Comparison of ENCODE assay signal across 19 cellular contexts in the genomic region with DNA sequence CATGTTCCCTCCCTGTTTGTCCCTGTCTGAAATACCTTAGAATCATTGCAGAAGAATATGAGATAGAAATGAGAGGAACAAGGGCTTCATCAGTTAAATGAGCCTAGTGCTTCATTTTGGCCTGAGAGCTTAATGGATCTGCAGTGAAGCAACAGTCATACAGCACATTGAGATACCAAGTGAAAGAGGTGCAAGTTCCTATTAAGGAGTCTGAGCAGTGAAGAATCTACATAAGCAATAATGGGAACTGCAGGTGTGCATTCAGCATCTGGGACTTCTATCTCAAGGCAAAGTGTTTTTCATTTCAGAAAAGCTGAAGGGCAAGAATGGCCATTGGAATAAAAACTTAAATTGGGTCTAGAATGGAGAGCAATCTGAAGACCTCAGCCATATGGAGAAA.
DNase-seq lines count a peak whose midpoint lies in the region; ATAC-seq and TF ChIP-seq lines count a peak whose summit lies in the region.
"Had no signal": no experiment of that assay in that cellular context is flagged by ENCODE, and none has a peak within 500 bp of the region (broad histone marks: within the 10 kb centered on the region; RNA-seq: fewer than 3 reads in every experiment).

No MANE protein-coding gene starts in this region.

- peaks cover 55% of the 10 kb centered on the region for H3K4me1 ChIP-seq in DOHH2 (ENCODE audit: control insufficient read depth, low read length)
- H3K4me1 ChIP-seq in SJCRH30 = peaks cover 4% of the 10 kb centered on the region
- H3K4me1 ChIP-seq in HAP-1 = no peaks in the 10 kb centered on the region
- peaks cover 6% of the 10 kb centered on the region for H3K4me1 ChIP-seq in mammary epithelial cell (ENCODE audit: insufficient read depth, low read length)

- H3K36me3 ChIP-seq in DOHH2 (ENCODE audit: control insufficient read depth, low read length) (no peaks in the 10 kb centered on the region), SJCRH30 (no peaks in the 10 kb centered on the region), HAP-1 (replicated peaks) (no peaks in the 10 kb centered on the region), mammary epithelial cell (ENCODE audit: insufficient read depth, low read length) (no peaks in the 10 kb centered on the region)
- H3K36me3 ChIP-seq: BLaER1 had no signal

- H3K9me2 ChIP-seq in DOHH2 (replicated peaks; ENCODE audit: control insufficient read depth, low read length) = no peaks in the 10 kb centered on the region

- H3K4me3 ChIP-seq in DOHH2 (ENCODE audit: low read length) (no peak overlapping the region), HL-60 (replicated peaks; ENCODE audit: insufficient read depth, low read length) (no peak overlapping the region), SJCRH30 (no peak overlapping the region), HAP-1 (no peak overlapping the region), mammary epithelial cell (replicated peaks in 1 of 3; ENCODE audit: insufficient read depth in 1 of 3, low read depth in 2 of 3, low read length in 3 of 3) (no peak overlapping the region)
- H3K4me3 ChIP-seq: BLaER1, GM12878 had no signal

- in situ Hi-C loops in HAP-1 (cut with MboI; ENCODE audit: low sequenced_read_pairs) = no loop called here
- in situ Hi-C loops in mammary epithelial cell (cut with MboI; ENCODE audit: low sequenced_read_pairs in 2 of 2) = no loop called here

- CTCF ChIA-PET in mammary epithelial cell (lab: Charles Lee; ENCODE audit: low non-redundant PET) = no interaction called here

- BruUV-seq in mammary epithelial cell (replicated peaks; lab: Mats Ljungman, UMichigan) = no TSS peak

- H4K20me1 ChIP-seq in DOHH2 (ENCODE audit: control insufficient read depth, insufficient read depth, low read depth, low read length) (no peaks in the 10 kb centered on the region), mammary epithelial cell (ENCODE audit: insufficient read depth, low read length) (no peaks in the 10 kb centered on the region)
- H4K20me1 ChIP-seq: BLaER1 had no signal

- H3K4me2 ChIP-seq in DOHH2 (ENCODE audit: low read length) (no peak overlapping the region), mammary epithelial cell (ENCODE audit: insufficient read depth, low read depth, low read length) (no peak overlapping the region)
- H3K4me2 ChIP-seq: BLaER1 had no signal

- H3K9me3 ChIP-seq in DOHH2 (ENCODE audit: control insufficient read depth, insufficient read depth, low read length) (peaks cover 7% of the 10 kb centered on the region; the same call in 1 of the 2 replicates), SJCRH30 (replicated peaks) (no peaks in the 10 kb centered on the region), HAP-1 (no peaks in the 10 kb centered on the region), mammary epithelial cell (replicated peaks; ENCODE audit: insufficient read depth, low read length) (no peaks in the 10 kb centered on the region)
- H3K9me3 ChIP-seq: BLaER1 had no signal

- no peak for TF ChIP-seq CTCF in DOHH2 (IDR thresholded peaks at IDR 0.05; ENCODE audit: low read depth, low read length, poor library complexity, severe bottlenecking)
- no peak for TF ChIP-seq CTCF in HL-60 (IDR thresholded peaks at IDR 0.05; ENCODE audit: insufficient read depth, low read length)
- no peak for TF ChIP-seq CTCF in mammary epithelial cell (conservative IDR thresholded peaks at IDR 0.05 in 1 of 2, IDR thresholded peaks at IDR 0.05 in 1 of 2; ENCODE audit: extremely low read depth in 1 of 2, insufficient read depth in 1 of 2, low read depth in 1 of 2, low read length in 2 of 2)

- ATAC-seq in GM21515 (IDR thresholded peaks at IDR 0.05; ENCODE audit: unreplicated experiment) = peak; percentile 60
- ATAC-seq in HG02759 (IDR thresholded peaks at IDR 0.05; ENCODE audit: unreplicated experiment) = peak; percentile 44
- ATAC-seq: CD8-positive, alpha-beta T cell; GM12878 had no signal

- H2AFZ ChIP-seq in mammary epithelial cell (ENCODE audit: low read depth, low read length) = no peak overlapping the region

- peaks cover 9% of the 10 kb centered on the region for H3F3A ChIP-seq in DOHH2 (ENCODE audit: control insufficient read depth, insufficient read depth)

- H3K27ac ChIP-seq in DOHH2 (ENCODE audit: low read depth, low read length) (peak overlapping the region; percentile 2; the same call in 1 of the 2 replicates), HL-60 (replicated peaks) (0 out of 2 replicates have a peak overlapping the region, but pooled peaks have one; percentile 2), SJCRH30 (no peak overlapping the region), mammary epithelial cell (ENCODE audit: insufficient read depth, low read depth, low read length) (no peak overlapping the region)
- H3K27ac ChIP-seq: BLaER1 had no signal

- H3K9ac ChIP-seq in mammary epithelial cell (ENCODE audit: insufficient read depth, low read length) = no peak overlapping the region
- H3K9ac ChIP-seq: BLaER1 had no signal

- intact Hi-C loops in mammary epithelial cell (cut with micrococcal nuclease) = no loop called here

- no peaks in the 10 kb centered on the region for H3K27me3 ChIP-seq in DOHH2 (ENCODE audit: control insufficient read depth, low read length)
- no peaks in the 10 kb centered on the region for H3K27me3 ChIP-seq in HL-60 (ENCODE audit: insufficient read depth, poor library complexity, severe bottlenecking)
- no peaks in the 10 kb centered on the region for H3K27me3 ChIP-seq in SJCRH30
- no peaks in the 10 kb centered on the region for H3K27me3 ChIP-seq in HAP-1 (ENCODE audit: low read depth)
- peaks cover 2% of the 10 kb centered on the region for H3K27me3 ChIP-seq in mammary epithelial cell (ENCODE audit: insufficient read depth, low read length)
- H3K27me3 ChIP-seq: BLaER1 had no signal

- DNase-seq in HL-60 (ENCODE audit: low read depth in 1 of 2, low spot score in 1 of 2) (no peak), SW480 (ENCODE audit: low spot score) (no peak), SJCRH30 (no peak), HAP-1 (ENCODE audit: low spot score in 2 of 2) (no peak), mammary epithelial cell (no peak)
- DNase-seq: CD8-positive, alpha-beta T cell; DMS79 treated with DMSO at 0.1 percent for 48 hours; Karpas-422; NCI-H187 treated with DMSO at 0.1 percent for 48 hours; NCI-H69; OCI-M1; RPMI8226; SIG-M5; T-helper 2 cell had no signal

- no peaks in the 10 kb centered on the region for H3K79me2 ChIP-seq in DOHH2 (ENCODE audit: control insufficient read depth, low read length)
- H3K79me2 ChIP-seq in mammary epithelial cell (ENCODE audit: insufficient read depth, low read length) = no peaks in the 10 kb centered on the region

- dilution Hi-C loops in mammary epithelial cell (cut with HindIII; ENCODE audit: low sequenced_read_pairs) = no loop called here

Comparison
In these comparisons a context has a peak if more than half of its experiments do, and no peak if none do; other contexts are left out.
1. H3K27ac ChIP-seq: peak in DOHH2 (single experiment) and HL-60 (single experiment); none in SJCRH30 (single experiment) and mammary epithelial cell (single experiment).